ENCODE assay signal across 8 cellular contexts in the genomic region with DNA sequence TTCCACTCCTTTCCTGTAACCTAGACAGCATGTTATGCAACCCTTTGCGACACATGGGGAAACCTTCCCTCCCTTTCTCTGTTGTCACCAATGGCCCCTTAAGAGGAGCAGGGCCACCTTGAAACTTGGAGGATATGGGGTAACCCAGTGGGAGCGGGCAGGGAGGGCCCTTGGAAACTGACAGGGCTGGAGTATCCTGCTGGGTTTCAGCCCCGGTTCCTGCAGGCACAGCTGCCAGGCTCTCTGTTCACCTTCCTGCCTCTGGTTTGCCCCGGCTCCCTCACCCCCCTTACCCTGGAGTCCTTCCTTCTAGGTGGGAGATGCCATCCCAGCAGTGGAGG. TPM values are rescaled to one million over a fixed set of nuclear protein-coding genes. Genes with fewer than 3 reads are reported as not detected.
DNase-seq lines count a peak whose midpoint lies in the region; ATAC-seq and TF ChIP-seq lines count a peak whose summit lies in the region.

No MANE protein-coding gene starts in this region.

- peaks cover 46 to 51% of the 10 kb centered on the region in 2 donors for H3K4me1 Mint-ChIP-seq in natural killer cell

- H3K36me3 Mint-ChIP-seq in natural killer cell: no peaks in the 10 kb centered on the region

- in situ Hi-C loops in GM13976 (cut with MboI; ENCODE audit: low sequenced_read_pairs, unreplicated experiment): no loop called here

- H4K20me1 ChIP-seq in BLaER1: peaks cover 17% of the 10 kb centered on the region; the same call in 1 of the 2 replicates
- no peaks in the 10 kb centered on the region for H4K20me1 ChIP-seq in MM.1S (ENCODE audit: insufficient read depth, low read length)

- peak overlapping the region; percentile 86 for H3K4me3 Mint-ChIP-seq in natural killer cell

- H3F3A ChIP-seq in MM.1S (ENCODE audit: insufficient read depth, low read length): peaks cover 35% of the 10 kb centered on the region

- no peaks in the 10 kb centered on the region for H3K27me3 Mint-ChIP-seq in natural killer cell (ENCODE audit: low read depth in 2 of 2)

- H3K27ac ChIP-seq in BLaER1 (peak overlapping the region; percentile 61), MM.1S (ENCODE audit: low read length) (no peak overlapping the region), caudate nucleus (ENCODE audit: low read depth, low read length) (peak overlapping the region; percentile 50)

- no peak for TF ChIP-seq CTCF in MM.1S (IDR thresholded peaks at IDR 0.05; ENCODE audit: low read length)
- TF ChIP-seq CTCF in natural killer cell (IDR thresholded peaks at IDR 0.05): no peak
- no peak for TF ChIP-seq CTCF in GM13976 (IDR thresholded peaks at IDR 0.05; ENCODE audit: borderline replicate concordance, control extremely low read depth, extremely low read depth, insufficient read depth, missing control alignments)

- H3K27ac Mint-ChIP-seq in natural killer cell: peak overlapping the region; percentile 88 to 99

- H3K9me3 Mint-ChIP-seq in natural killer cell: no peaks in the 10 kb centered on the region

- no peak for ATAC-seq in natural killer cell
- ATAC-seq in GM18511 (IDR thresholded peaks at IDR 0.05; ENCODE audit: unreplicated experiment): no peak

- H3K27me3 ChIP-seq in BLaER1 (no peaks in the 10 kb centered on the region), MM.1S (replicated peaks; ENCODE audit: insufficient read depth, low read length) (no peaks in the 10 kb centered on the region)

- no peaks in the 10 kb centered on the region for H3K9me3 ChIP-seq in BLaER1
- no peaks in the 10 kb centered on the region for H3K9me3 ChIP-seq in MM.1S (replicated peaks; ENCODE audit: insufficient read depth, low read length)

- H3K79me2 ChIP-seq in MM.1S (ENCODE audit: low read length): peaks cover 33% of the 10 kb centered on the region

- H2AFZ ChIP-seq in MM.1S (ENCODE audit: low read length): no peak overlapping the region

- intact Hi-C loops in natural killer cell (cut with micrococcal nuclease): loop anchor here (5.0 kb wide), 1 partner anchor 132 kb away; the partner anchor contains the start of gene STIP1

- H3K9me2 ChIP-seq in MM.1S (replicated peaks; ENCODE audit: insufficient read depth, low read length): no peaks in the 10 kb centered on the region

- H3K9ac ChIP-seq in BLaER1 (peak overlapping the region; percentile 84; the same call in 1 of the 2 replicates), MM.1S (ENCODE audit: low read length) (no peak overlapping the region)

- H3K4me1 ChIP-seq in BLaER1 (peaks cover 45% of the 10 kb centered on the region), MM.1S (ENCODE audit: low read length) (peaks cover 6% of the 10 kb centered on the region)

- DNase-seq in MM.1S (no peak), caudate nucleus (lab: John Stamatoyannopoulos, UW) (no peak), natural killer cell (no peak), GOT3 (lab: John Stamatoyannopoulos, UW) (no peak), GM13976 (ENCODE audit: low spot score) (no peak)
- no peak for DNase-seq in effector CD4-positive, alpha-beta T cell

- H3K36me3 ChIP-seq in BLaER1 (peaks cover 53% of the 10 kb centered on the region), MM.1S (replicated peaks; ENCODE audit: insufficient read depth, low read length) (no peaks in the 10 kb centered on the region)

- H3K4me2 ChIP-seq in BLaER1 (peak overlapping the region; percentile 97), MM.1S (ENCODE audit: low read depth, low read length) (peak overlapping the region; percentile 47; the same call in 1 of the 2 replicates)

- peak overlapping the region; percentile 95 for H3K4me3 ChIP-seq in BLaER1
- no peak overlapping the region for H3K4me3 ChIP-seq in MM.1S (ENCODE audit: low read length)

RNA-seq across cellular contexts. Expression of gene PRDX5, which starts 1.5 kb away (rescaled TPM):
- total RNA-seq in natural killer cell: 100 to 1,000 TPM in 1 of 3 donors, 10 to 100 TPM in 2; 85.9 to 104 (median 88.8) TPM

RNA-seq across cellular contexts. Expression of gene TRMT112, which starts 2.0 kb away (rescaled TPM):
- total RNA-seq in natural killer cell: 100 to 1,000 TPM in 2 of 3 donors, 10 to 100 TPM in 1; 98.4 to 106 (median 105) TPM

RNA-seq across cellular contexts. Expression of gene ESRRA, which starts 14.1 kb away (rescaled TPM):
- total RNA-seq in natural killer cell: 10 to 100 TPM; 47.1 to 51.3 (median 50.0) TPM

RNA-seq across cellular contexts. Expression of gene CATSPERZ, which starts 19.2 kb away (rescaled TPM):
- under 1 TPM in 2 of 3 donors, not detected in 1; 0.80 to 0.90 TPM for total RNA-seq in natural killer cell

RNA-seq across cellular contexts. Expression of gene CCDC88B, which starts 20.6 kb away (rescaled TPM):
- total RNA-seq in natural killer cell: 100 to 1,000 TPM; 262 to 276 (median 272) TPM
